ENCODE assay signal across 18 cellular contexts in the genomic region with DNA sequence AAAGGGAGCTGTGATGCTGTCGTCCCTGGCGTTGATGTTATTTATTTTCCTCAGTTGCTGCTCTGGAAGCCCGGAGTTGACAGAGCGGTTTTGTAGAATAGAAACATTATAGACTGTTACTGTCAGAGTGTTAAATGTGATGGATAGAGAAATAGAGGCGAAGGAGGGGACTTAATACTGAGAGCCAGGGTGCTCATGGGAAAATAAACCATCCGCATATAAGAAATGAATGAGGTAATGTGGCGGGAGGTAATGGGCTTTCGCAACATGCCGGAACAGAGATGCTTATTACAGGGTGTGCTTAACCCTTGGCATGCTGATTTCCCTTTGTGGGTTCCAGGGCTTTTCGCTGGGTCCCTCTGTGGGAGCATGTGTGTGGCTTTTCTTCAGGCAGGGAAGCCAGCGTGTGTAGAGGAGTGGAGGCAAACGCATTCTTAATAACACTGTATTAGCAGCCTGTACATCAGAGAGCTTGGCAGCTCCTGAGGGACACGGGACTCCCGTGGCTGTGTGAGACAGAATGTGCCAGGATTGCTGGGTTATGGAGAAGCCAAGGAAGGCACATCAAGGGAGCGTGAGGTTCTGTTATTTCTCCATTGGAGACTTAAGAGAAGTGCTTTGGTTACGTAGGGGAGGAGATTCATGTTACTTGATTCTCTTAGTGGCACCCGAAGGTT.
DNase-seq lines count a peak whose midpoint lies in the region; ATAC-seq, FAIRE-seq and TF ChIP-seq lines count a peak whose summit lies in the region.
"Had no signal": no experiment of that assay in that cellular context is flagged by ENCODE, and none has a peak within 500 bp of the region (broad histone marks: within the 10 kb centered on the region; RNA-seq: fewer than 3 reads in every experiment).

No MANE protein-coding gene starts in this region.

- no peaks in the 10 kb centered on the region for H3K27me3 Mint-ChIP-seq in progenitor cell of endocrine pancreas

- peak overlapping the region; percentile 43 for H3K27ac Mint-ChIP-seq in progenitor cell of endocrine pancreas
- H3K27ac Mint-ChIP-seq: activated B cell treated with CpG ODN at 0.5 μM for 24 hours; natural killer cell treated with Interleukin-12 subunit alpha and Interleukin-12 subunit beta and Interleukin-15 and Interleukin-18, amount 100 ng/mL, for 72 hours; stimulated activated effector memory CD8-positive, alpha-beta T cell treated with anti-CD3 and anti-CD28 coated beads, Interleukin-12 subunit alpha, Interleukin-12 subunit beta, amount 100 ng/mL, for 72 hours had no signal

- H3K4me3 ChIP-seq in K562 = no peak overlapping the region
- H3K4me3 ChIP-seq in lower leg skin (ENCODE audit: low read depth, poor library complexity, severe bottlenecking) = no peak overlapping the region
- no peak overlapping the region for H3K4me3 ChIP-seq in SJCRH30

- no peaks in the 10 kb centered on the region for H3K9me1 ChIP-seq in K562 (ENCODE audit: control insufficient read depth, insufficient read depth, low read length)

- H3K27me3 ChIP-seq in K562 (ENCODE audit: control insufficient read depth in 2 of 2, insufficient read depth in 2 of 2, low read length in 2 of 2) (no peaks in the 10 kb centered on the region), SJCRH30 (no peaks in the 10 kb centered on the region)

- FAIRE-seq in K562 (lab: Jason Lieb, UNC) = no peak
- FAIRE-seq: endometrium had no signal

- H3K4me1 Mint-ChIP-seq in progenitor cell of endocrine pancreas (ENCODE audit: low read depth) = peaks cover 23% of the 10 kb centered on the region
- H3K4me1 Mint-ChIP-seq: activated B cell treated with CpG ODN at 0.5 μM for 24 hours; stimulated activated effector memory CD8-positive, alpha-beta T cell treated with anti-CD3 and anti-CD28 coated beads, Interleukin-12 subunit alpha, Interleukin-12 subunit beta, amount 100 ng/mL, for 72 hours had no signal

- 17% methylated on average over 17 of the region's 17 CpGs for whole genome bisulfite sequencing in K562 (ENCODE audit: insufficient coverage, low coverage, missing lambda C conversion rate)
- 53 to 69% methylated on average over 17 of the region's 17 CpGs for WGBS in lower leg skin, 2 donors

- no peak for TF ChIP-seq RAD21 in K562 (CRISPR knock-in tag; conservative IDR thresholded peaks at IDR 0.05 in 1 of 2, IDR thresholded peaks at IDR 0.05 in 1 of 2)

- H3K27ac ChIP-seq in K562 (ENCODE audit: extremely low read depth, low read depth, low read length) = no peak overlapping the region
- no peak overlapping the region for H3K27ac ChIP-seq in SJCRH30

- in situ Hi-C loops in G401 (cut with HindIII; ENCODE audit: low sequenced_read_pairs) (no loop called here), K562 (cut with MboI) (no loop called here)

- DNase-seq in G401 (ENCODE audit: low spot score) = peak; percentile 86
- DNase-seq in K562 (ENCODE audit: extremely low read depth in 1 of 4, low spot score in 3 of 4) = no peak
- peak; percentile 47 for DNase-seq in Right ventricle myocardium superior
- no peak for DNase-seq in progenitor cell of endocrine pancreas (ENCODE audit: low spot score, unreplicated experiment)
- no peak for DNase-seq in lower leg skin (ENCODE audit: low spot score in 2 of 2)
- DNase-seq in SJCRH30 = no peak
- DNase-seq in NCI-H774 (lab: John Stamatoyannopoulos, UW) = no peak
- DNase-seq: activated B cell treated with CpG ODN at 0.5 μM for 24 hours; activated gamma-delta T cell treated with Interleukin-2 at 50 U/mL for 16 hours; Calu3; NCI-H1048; PC-3; stimulated activated CD4-positive, alpha-beta T cell treated with anti-CD3 and anti-CD28 coated beads, Interleukin-4, amount 100 ng/mL, for 4 hours; SW 1271 had no signal

- TF ChIP-seq CTCF in K562 (IDR thresholded peaks at IDR 0.05 in 2 of 3, conservative IDR thresholded peaks at IDR 0.05 in 1 of 3; ENCODE audit: insufficient read depth in 2 of 3, low read depth in 1 of 3, low read length in 3 of 3) (no peak), progenitor cell of endocrine pancreas (IDR thresholded peaks at IDR 0.05; ENCODE audit: unreplicated experiment) (no peak), lower leg skin (IDR thresholded peaks at IDR 0.05) (no peak)

- POLR2A ChIA-PET in K562 (lab: Yijun Ruan, JAX) = no interaction called here

- H3K9me3 ChIP-seq in K562 (replicated peaks; ENCODE audit: control insufficient read depth, insufficient read depth, low read depth, low read length) (no peaks in the 10 kb centered on the region), SJCRH30 (replicated peaks) (no peaks in the 10 kb centered on the region)

- peak overlapping the region; percentile 48 for H2AFZ ChIP-seq in K562 (ENCODE audit: low read depth, low read length)

- H3K36me3 ChIP-seq in K562 (ENCODE audit: control insufficient read depth, insufficient read depth, low read length) (no peaks in the 10 kb centered on the region), SJCRH30 (no peaks in the 10 kb centered on the region)

- H3K36me3 Mint-ChIP-seq in progenitor cell of endocrine pancreas (ENCODE audit: insufficient read depth) = no peaks in the 10 kb centered on the region
- H3K36me3 Mint-ChIP-seq: natural killer cell treated with Interleukin-12 subunit alpha and Interleukin-12 subunit beta and Interleukin-15 and Interleukin-18, amount 100 ng/mL, for 72 hours; stimulated activated effector memory CD8-positive, alpha-beta T cell treated with anti-CD3 and anti-CD28 coated beads, Interleukin-12 subunit alpha, Interleukin-12 subunit beta, amount 100 ng/mL, for 72 hours had no signal

- H4K20me1 ChIP-seq in K562 (replicated peaks; ENCODE audit: control insufficient read depth, insufficient read depth, low read length) = no peaks in the 10 kb centered on the region

- intact Hi-C loops in K562 (cut with micrococcal nuclease) (no loop called here), Right ventricle myocardium superior (cut with DNase I) (no loop called here), lower leg skin (cut with DNase I; ENCODE audit: low total_unique reads) (no loop called here)

- CTCF ChIA-PET in K562 (lab: Yijun Ruan, JAX; ENCODE audit: low intra/inter-chr PET ratio) = no interaction called here

- H3K79me2 ChIP-seq in K562 (ENCODE audit: control insufficient read depth, insufficient read depth, low read length) = no peaks in the 10 kb centered on the region

- H3K9me3 Mint-ChIP-seq in progenitor cell of endocrine pancreas (ENCODE audit: low read depth) = no peaks in the 10 kb centered on the region
- H3K9me3 Mint-ChIP-seq: activated B cell treated with CpG ODN at 0.5 μM for 24 hours; natural killer cell treated with Interleukin-12 subunit alpha and Interleukin-12 subunit beta and Interleukin-15 and Interleukin-18, amount 100 ng/mL, for 72 hours; stimulated activated effector memory CD8-positive, alpha-beta T cell treated with anti-CD3 and anti-CD28 coated beads, Interleukin-12 subunit alpha, Interleukin-12 subunit beta, amount 100 ng/mL, for 72 hours had no signal

- H3K4me2 ChIP-seq in K562 (ENCODE audit: insufficient read depth, low read length) = peak overlapping the region; percentile 59

- H3K4me1 ChIP-seq in K562 (replicated peaks in 1 of 2; ENCODE audit: control insufficient read depth in 2 of 2, insufficient read depth in 2 of 2, low read length in 2 of 2) (peaks cover 0 to 15% of the 10 kb centered on the region in 2 experiments; a peak in 2 of 5 replicates), SJCRH30 (no peaks in the 10 kb centered on the region)

- H3K4me3 Mint-ChIP-seq in progenitor cell of endocrine pancreas (ENCODE audit: low read depth) = no peak overlapping the region
- H3K4me3 Mint-ChIP-seq: activated B cell treated with CpG ODN at 0.5 μM for 24 hours; natural killer cell treated with Interleukin-12 subunit alpha and Interleukin-12 subunit beta and Interleukin-15 and Interleukin-18, amount 100 ng/mL, for 72 hours; stimulated activated effector memory CD8-positive, alpha-beta T cell treated with anti-CD3 and anti-CD28 coated beads, Interleukin-12 subunit alpha, Interleukin-12 subunit beta, amount 100 ng/mL, for 72 hours had no signal

- no peak; the same call in 2 of the 3 replicates for ATAC-seq in K562
- peak; percentile 86 for ATAC-seq in Right ventricle myocardium superior (ENCODE audit: poor library complexity)
- no peak for ATAC-seq in HG03521 (IDR thresholded peaks at IDR 0.05; ENCODE audit: unreplicated experiment)
- ATAC-seq: natural killer cell treated with Interleukin-12 subunit alpha and Interleukin-12 subunit beta and Interleukin-15 and Interleukin-18, amount 100 ng/mL, for 72 hours; PC-3; stimulated activated effector memory CD8-positive, alpha-beta T cell treated with anti-CD3 and anti-CD28 coated beads, Interleukin-12 subunit alpha, Interleukin-12 subunit beta, amount 100 ng/mL, for 72 hours had no signal

- no peak for TF ChIP-seq EP300 in K562 (IDR thresholded peaks at IDR 0.05; ENCODE audit: low read length)

- BruUV-seq in K562 (replicated peaks; lab: Mats Ljungman, UMichigan) = no TSS peak

- no peak for TF ChIP-seq POLR2A in K562 (conservative IDR thresholded peaks at IDR 0.05)
- TF ChIP-seq POLR2A in lower leg skin (IDR thresholded peaks at IDR 0.05) = no peak

- 0 out of 4 replicates have a peak overlapping the region, but pooled peaks of 1 of the 2 experiments have one; percentile 19 for H3K9ac ChIP-seq in K562 (ENCODE audit: insufficient read depth in 1 of 2, low read depth in 2 of 2, low read length in 2 of 2)

TF ChIP-seq in K562, 482 proteins besides CTCF, POLR2A, EP300 and RAD21 (continues in another document):
- TF ChIP-seq, protein P1, sequence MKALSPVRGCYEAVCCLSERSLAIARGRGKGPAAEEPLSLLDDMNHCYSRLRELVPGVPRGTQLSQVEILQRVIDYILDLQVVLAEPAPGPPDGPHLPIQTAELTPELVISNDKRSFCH (CRISPR knock-in tag; IDR thresholded peaks at IDR 0.05) = no peak
- TF ChIP-seq, protein P1 (tag; IDR thresholded peaks at IDR 0.05) = no peak
- TF ChIP-seq, protein P2, sequence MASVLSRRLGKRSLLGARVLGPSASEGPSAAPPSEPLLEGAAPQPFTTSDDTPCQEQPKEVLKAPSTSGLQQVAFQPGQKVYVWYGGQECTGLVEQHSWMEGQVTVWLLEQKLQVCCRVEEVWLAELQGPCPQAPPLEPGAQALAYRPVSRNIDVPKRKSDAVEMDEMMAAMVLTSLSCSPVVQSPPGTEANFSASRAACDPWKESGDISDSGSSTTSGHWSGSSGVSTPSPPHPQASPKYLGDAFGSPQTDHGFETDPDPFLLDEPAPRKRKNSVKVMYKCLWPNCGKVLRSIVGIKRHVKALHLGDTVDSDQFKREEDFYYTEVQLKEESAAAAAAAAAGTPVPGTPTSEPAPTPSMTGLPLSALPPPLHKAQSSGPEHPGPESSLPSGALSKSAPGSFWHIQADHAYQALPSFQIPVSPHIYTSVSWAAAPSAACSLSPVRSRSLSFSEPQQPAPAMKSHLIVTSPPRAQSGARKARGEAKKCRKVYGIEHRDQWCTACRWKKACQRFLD (CRISPR knock-in tag; IDR thresholded peaks at IDR 0.05) = no peak

Comparison
In these comparisons a context has a peak if more than half of its experiments do, and no peak if none do; other contexts are left out.
1. DNase-seq: peak in G401 (single experiment) and Right ventricle myocardium superior (single experiment); none in K562 (0 of 4), progenitor cell of endocrine pancreas (single experiment), lower leg skin (0 of 2), SJCRH30 (0 of 2) and NCI-H774 (single experiment).